In the genomic region with DNA sequence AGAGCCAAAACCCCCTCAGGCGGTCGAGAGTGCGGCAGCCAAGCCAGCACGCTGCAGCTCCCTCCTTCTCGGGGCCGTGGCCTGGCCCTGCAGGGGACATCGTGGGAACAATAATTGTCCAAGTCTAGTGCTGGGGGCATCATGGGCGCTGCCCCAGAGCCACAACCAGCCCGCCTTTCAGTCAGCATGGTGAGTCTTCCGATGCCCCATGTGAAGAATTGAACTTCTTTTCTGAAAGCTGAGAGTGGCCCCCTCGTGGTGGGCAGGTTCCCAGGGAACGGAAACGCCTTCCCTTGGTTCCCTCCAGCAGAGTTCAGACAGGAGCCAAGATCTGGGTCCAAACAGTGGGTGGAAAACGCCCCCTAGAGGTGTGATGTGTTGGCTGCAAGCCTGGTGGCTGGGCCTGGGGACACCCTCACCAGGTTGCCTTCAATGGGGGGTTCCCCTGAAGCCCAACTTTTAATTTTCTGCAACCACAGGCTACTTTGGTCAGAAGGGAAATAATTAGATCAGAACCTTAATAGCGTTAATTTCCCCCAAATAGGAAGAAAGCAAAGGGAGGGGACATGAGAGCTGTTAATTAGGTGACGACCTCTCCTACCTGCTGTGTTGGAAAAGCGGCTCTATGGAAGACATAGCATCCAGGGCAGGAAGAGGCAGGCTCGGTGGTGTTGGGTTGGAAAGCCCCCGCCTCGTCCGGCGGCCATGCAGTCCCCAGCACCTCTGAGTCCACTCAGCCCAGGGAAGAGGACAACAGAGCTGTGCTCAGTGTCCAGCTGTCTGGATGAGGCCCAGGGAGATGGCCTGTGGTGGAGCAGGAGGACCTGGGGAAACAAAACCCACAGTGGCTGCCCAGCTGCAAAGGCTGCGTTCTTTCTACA, we compare ENCODE assay signal across 1 cellular context.
TF ChIP-seq lines count a peak whose summit lies in the region.

No MANE protein-coding gene starts in this region.

TF ChIP-seq in HepG2, 621 proteins besides CTCF, POLR2A, EP300 and RAD21 (continued from another document):
- TF ChIP-seq, protein P1, sequence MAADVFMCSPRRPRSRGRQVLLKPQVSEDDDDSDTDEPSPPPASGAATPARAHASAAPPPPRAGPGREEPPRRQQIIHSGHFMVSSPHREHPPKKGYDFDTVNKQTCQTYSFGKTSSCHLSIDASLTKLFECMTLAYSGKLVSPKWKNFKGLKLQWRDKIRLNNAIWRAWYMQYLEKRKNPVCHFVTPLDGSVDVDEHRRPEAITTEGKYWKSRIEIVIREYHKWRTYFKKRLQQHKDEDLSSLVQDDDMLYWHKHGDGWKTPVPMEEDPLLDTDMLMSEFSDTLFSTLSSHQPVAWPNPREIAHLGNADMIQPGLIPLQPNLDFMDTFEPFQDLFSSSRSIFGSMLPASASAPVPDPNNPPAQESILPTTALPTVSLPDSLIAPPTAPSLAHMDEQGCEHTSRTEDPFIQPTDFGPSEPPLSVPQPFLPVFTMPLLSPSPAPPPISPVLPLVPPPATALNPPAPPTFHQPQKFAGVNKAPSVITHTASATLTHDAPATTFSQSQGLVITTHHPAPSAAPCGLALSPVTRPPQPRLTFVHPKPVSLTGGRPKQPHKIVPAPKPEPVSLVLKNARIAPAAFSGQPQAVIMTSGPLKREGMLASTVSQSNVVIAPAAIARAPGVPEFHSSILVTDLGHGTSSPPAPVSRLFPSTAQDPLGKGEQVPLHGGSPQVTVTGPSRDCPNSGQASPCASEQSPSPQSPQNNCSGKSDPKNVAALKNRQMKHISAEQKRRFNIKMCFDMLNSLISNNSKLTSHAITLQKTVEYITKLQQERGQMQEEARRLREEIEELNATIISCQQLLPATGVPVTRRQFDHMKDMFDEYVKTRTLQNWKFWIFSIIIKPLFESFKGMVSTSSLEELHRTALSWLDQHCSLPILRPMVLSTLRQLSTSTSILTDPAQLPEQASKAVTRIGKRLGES (CRISPR knock-in tag; IDR thresholded peaks at IDR 0.05; ENCODE audit: borderline replicate concordance), result no peak
- TF ChIP-seq, protein P2, sequence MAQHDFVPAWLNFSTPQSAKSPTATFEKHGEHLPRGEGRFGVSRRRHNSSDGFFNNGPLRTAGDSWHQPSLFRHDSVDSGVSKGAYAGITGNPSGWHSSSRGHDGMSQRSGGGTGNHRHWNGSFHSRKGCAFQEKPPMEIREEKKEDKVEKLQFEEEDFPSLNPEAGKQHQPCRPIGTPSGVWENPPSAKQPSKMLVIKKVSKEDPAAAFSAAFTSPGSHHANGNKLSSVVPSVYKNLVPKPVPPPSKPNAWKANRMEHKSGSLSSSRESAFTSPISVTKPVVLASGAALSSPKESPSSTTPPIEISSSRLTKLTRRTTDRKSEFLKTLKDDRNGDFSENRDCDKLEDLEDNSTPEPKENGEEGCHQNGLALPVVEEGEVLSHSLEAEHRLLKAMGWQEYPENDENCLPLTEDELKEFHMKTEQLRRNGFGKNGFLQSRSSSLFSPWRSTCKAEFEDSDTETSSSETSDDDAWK (CRISPR knock-in tag; IDR thresholded peaks at IDR 0.05), result no peak
- TF ChIP-seq ESRRA (CRISPR knock-in tag; IDR thresholded peaks at IDR 0.05; ENCODE audit: low read depth) (no peak; the same call in 1 of the 2 replicates), ZSCAN31 (CRISPR knock-in tag; IDR thresholded peaks at IDR 0.05; ENCODE audit: low read depth) (peak; percentile 81; the same call in 1 of the 2 replicates), PAF1 (CRISPR knock-in tag; IDR thresholded peaks at IDR 0.05) (no peak), CHD4 (IDR thresholded peaks at IDR 0.05; ENCODE audit: borderline replicate concordance, low read length) (no peak), ZNF557 (CRISPR knock-in tag; IDR thresholded peaks at IDR 0.05) (no peak), PCBP1 (IDR thresholded peaks at IDR 0.05; ENCODE audit: borderline replicate concordance, low read depth, low read length) (no peak), ZBTB3 (CRISPR knock-in tag; IDR thresholded peaks at IDR 0.05; ENCODE audit: borderline replicate concordance, low read depth) (no peak), HNRNPUL1 (IDR thresholded peaks at IDR 0.05; ENCODE audit: low read depth, low read length) (no peak), ZFP36L1 (CRISPR knock-in tag; IDR thresholded peaks at IDR 0.05) (no peak), KLF13 (CRISPR knock-in tag; IDR thresholded peaks at IDR 0.05) (no peak), HMG20A (CRISPR knock-in tag; IDR thresholded peaks at IDR 0.05; ENCODE audit: borderline replicate concordance) (no peak), ZNF292 (CRISPR knock-in tag; IDR thresholded peaks at IDR 0.05; ENCODE audit: borderline replicate concordance, low read depth) (peak; percentile 51; the same call in 1 of the 2 replicates), SIN3B (IDR thresholded peaks at IDR 0.05; ENCODE audit: low read length) (peak; percentile 62), NFKBIZ (CRISPR knock-in tag; IDR thresholded peaks at IDR 0.05) (0 out of 2 replicates have a peak, but pooled peaks have one; percentile 24), ZNF773 (CRISPR knock-in tag; IDR thresholded peaks at IDR 0.05; ENCODE audit: borderline replicate concordance) (no peak), HNRNPH1 (optimal IDR thresholded peaks at IDR 0.05; ENCODE audit: low read depth, low read length) (peak; percentile 59), ZNF136 (CRISPR knock-in tag; IDR thresholded peaks at IDR 0.05; ENCODE audit: low read depth) (peak; percentile 98), ZNF17 (CRISPR knock-in tag; IDR thresholded peaks at IDR 0.05) (no peak), PCBP2 (optimal IDR thresholded peaks at IDR 0.05; ENCODE audit: low read depth, low read length, poor library complexity, severe bottlenecking) (no peak)
- TF ChIP-seq, protein P3, sequence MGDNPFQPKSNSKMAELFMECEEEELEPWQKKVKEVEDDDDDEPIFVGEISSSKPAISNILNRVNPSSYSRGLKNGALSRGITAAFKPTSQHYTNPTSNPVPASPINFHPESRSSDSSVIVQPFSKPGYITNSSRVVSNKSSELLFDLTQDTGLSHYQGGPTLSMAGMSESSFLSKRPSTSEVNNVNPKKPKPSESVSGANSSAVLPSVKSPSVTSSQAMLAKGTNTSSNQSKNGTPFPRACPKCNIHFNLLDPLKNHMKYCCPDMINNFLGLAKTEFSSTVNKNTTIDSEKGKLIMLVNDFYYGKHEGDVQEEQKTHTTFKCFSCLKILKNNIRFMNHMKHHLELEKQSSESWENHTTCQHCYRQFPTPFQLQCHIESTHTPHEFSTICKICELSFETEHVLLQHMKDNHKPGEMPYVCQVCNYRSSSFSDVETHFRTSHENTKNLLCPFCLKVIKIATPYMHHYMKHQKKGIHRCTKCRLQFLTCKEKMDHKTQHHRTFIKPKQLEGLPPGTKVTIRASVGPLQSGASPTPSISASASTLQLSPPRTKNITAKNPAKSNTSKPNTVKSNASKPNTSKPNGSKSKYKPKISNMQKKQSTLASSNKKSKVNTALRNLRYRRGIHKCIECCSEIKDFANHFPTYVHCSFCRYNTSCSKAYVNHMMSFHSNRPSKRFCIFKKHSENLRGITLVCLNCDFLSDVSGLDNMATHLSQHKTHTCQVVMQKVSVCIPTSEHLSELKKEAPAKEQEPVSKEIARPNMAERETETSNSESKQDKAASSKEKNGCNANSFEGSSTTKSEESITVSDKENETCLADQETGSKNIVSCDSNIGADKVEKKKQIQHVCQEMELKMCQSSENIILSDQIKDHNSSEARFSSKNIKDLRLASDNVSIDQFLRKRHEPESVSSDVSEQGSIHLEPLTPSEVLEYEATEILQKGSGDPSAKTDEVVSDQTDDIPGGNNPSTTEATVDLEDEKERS (CRISPR knock-in tag; IDR thresholded peaks at IDR 0.05), result peak; percentile 89
- TF ChIP-seq, protein P4, sequence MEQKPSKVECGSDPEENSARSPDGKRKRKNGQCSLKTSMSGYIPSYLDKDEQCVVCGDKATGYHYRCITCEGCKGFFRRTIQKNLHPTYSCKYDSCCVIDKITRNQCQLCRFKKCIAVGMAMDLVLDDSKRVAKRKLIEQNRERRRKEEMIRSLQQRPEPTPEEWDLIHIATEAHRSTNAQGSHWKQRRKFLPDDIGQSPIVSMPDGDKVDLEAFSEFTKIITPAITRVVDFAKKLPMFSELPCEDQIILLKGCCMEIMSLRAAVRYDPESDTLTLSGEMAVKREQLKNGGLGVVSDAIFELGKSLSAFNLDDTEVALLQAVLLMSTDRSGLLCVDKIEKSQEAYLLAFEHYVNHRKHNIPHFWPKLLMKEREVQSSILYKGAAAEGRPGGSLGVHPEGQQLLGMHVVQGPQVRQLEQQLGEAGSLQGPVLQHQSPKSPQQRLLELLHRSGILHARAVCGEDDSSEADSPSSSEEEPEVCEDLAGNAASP (CRISPR knock-in tag; IDR thresholded peaks at IDR 0.05; ENCODE audit: borderline replicate concordance), result peak; percentile 78; the same call in 1 of the 2 replicates
- TF ChIP-seq, protein P5, sequence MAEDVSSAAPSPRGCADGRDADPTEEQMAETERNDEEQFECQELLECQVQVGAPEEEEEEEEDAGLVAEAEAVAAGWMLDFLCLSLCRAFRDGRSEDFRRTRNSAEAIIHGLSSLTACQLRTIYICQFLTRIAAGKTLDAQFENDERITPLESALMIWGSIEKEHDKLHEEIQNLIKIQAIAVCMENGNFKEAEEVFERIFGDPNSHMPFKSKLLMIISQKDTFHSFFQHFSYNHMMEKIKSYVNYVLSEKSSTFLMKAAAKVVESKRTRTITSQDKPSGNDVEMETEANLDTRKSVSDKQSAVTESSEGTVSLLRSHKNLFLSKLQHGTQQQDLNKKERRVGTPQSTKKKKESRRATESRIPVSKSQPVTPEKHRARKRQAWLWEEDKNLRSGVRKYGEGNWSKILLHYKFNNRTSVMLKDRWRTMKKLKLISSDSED (CRISPR knock-in tag; IDR thresholded peaks at IDR 0.05), result no peak
- TF ChIP-seq, protein P6, sequence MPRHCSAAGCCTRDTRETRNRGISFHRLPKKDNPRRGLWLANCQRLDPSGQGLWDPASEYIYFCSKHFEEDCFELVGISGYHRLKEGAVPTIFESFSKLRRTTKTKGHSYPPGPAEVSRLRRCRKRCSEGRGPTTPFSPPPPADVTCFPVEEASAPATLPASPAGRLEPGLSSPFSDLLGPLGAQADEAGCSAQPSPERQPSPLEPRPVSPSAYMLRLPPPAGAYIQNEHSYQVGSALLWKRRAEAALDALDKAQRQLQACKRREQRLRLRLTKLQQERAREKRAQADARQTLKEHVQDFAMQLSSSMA (CRISPR knock-in tag; IDR thresholded peaks at IDR 0.05), result 0 out of 2 replicates have a peak, but pooled peaks have one; percentile 38
